ENCODE assay signal across 7 cellular contexts in genomic region chr7:102390697-102391484, GRCh38. TPM values are rescaled to one million over a fixed set of nuclear protein-coding genes. Genes with fewer than 3 reads are reported as not detected.
DNase-seq lines count a peak whose midpoint lies in the region; ATAC-seq and TF ChIP-seq lines count a peak whose summit lies in the region.

No MANE protein-coding gene starts in this region.

- ATAC-seq in left ventricle myocardium superior (peak; percentile 83), HG03196 (IDR thresholded peaks at IDR 0.05; ENCODE audit: unreplicated experiment) (no peak)

- intact Hi-C loops in left ventricle myocardium superior (cut with micrococcal nuclease) = loop anchor here (5.0 kb wide), 1 partner anchor 114 kb away; no protein-coding TSS in a partner anchor

- DNase-seq in NCI-H1092 (lab: John Stamatoyannopoulos, UW) (peak; percentile 61), T follicular helper cell (ENCODE audit: low read depth) (peak; percentile 54), amniotic stem cell (lab: John Stamatoyannopoulos, UW) (peak; percentile 13), left ventricle myocardium superior (peak; percentile 84), retinal pigment epithelial cell (ENCODE audit: low read depth) (no peak)

- TF ChIP-seq CTCF in GM12875 (IDR thresholded peaks at IDR 0.05; ENCODE audit: borderline replicate concordance, insufficient read depth, low read depth, low read length) = peak; percentile 93
- peak; percentile 90 for TF ChIP-seq CTCF in retinal pigment epithelial cell (conservative IDR thresholded peaks at IDR 0.05; ENCODE audit: low read depth, low read length)

- H3K4me3 ChIP-seq in GM12875 (ENCODE audit: low read depth, low read length) = no peak overlapping the region
- H3K4me3 ChIP-seq in retinal pigment epithelial cell (ENCODE audit: low read length) = no peak overlapping the region

RNA-seq across cellular contexts. Expression of gene PRKRIP1, which starts 5.3 kb away (rescaled TPM):
- 11.8 TPM for total RNA-seq in left ventricle myocardium superior

RNA-seq across cellular contexts. Expression of gene SPDYE6, which starts 34.6 kb away (rescaled TPM):
- total RNA-seq in left ventricle myocardium superior = not detected

RNA-seq across cellular contexts. Expression of gene ORAI2, which starts 42.5 kb away (rescaled TPM):
- total RNA-seq in left ventricle myocardium superior = 3.1 TPM
